In genomic region chr7:70494225-70494877, GRCh38 we compare ENCODE assay signal across 13 cellular contexts.
DNase-seq lines count a peak whose midpoint lies in the region; TF ChIP-seq lines count a peak whose summit lies in the region.
"Had no signal": no experiment of that assay in that cellular context is flagged by ENCODE, and none has a peak within 500 bp of the region (broad histone marks: within the 10 kb centered on the region; RNA-seq: fewer than 3 reads in every experiment).

No MANE protein-coding gene starts in this region.

- peak; percentile 9 for DNase-seq in NCI-H226
- peak; percentile 53 for DNase-seq in fibroblast of the aortic adventitia (ENCODE audit: low read depth)
- DNase-seq in mesothelial cell of epicardium (ENCODE audit: low spot score in 2 of 2, unreplicated experiment in 2 of 2) = no peak
- DNase-seq in NCI-H69 (lab: John Stamatoyannopoulos, UW) = no peak
- DNase-seq in OCI-M2 (lab: John Stamatoyannopoulos, UW; ENCODE audit: unreplicated experiment) = no peak
- no peak for DNase-seq in smooth muscle cell (lab: John Stamatoyannopoulos, UW; ENCODE audit: unreplicated experiment)
- DNase-seq in NCI-H2029 (lab: John Stamatoyannopoulos, UW) = no peak
- DNase-seq: C1 segment of cervical spinal cord; Calu3; CD4-positive, alpha-beta T cell; DMS 273 treated with DMSO at 0.1 percent for 48 hours had no signal

- no peaks in the 10 kb centered on the region for H3K79me2 ChIP-seq in smooth muscle cell (ENCODE audit: low read depth)

- H3K27ac ChIP-seq in smooth muscle cell (ENCODE audit: low read depth) = no peak overlapping the region

- H3K4me3 ChIP-seq in fibroblast of the aortic adventitia (ENCODE audit: low read depth, low read length) (no peak overlapping the region), smooth muscle cell (no peak overlapping the region)
- H3K4me3 ChIP-seq: HAP-1 had no signal

- no peaks in the 10 kb centered on the region for H3K36me3 ChIP-seq in smooth muscle cell (ENCODE audit: low read depth)
- H3K36me3 ChIP-seq: HAP-1 had no signal

- no peak for TF ChIP-seq CTCF in fibroblast of the aortic adventitia (IDR thresholded peaks at IDR 0.05; ENCODE audit: insufficient read depth, low read length)
- TF ChIP-seq CTCF in mesothelial cell of epicardium (IDR thresholded peaks at IDR 0.05; ENCODE audit: unreplicated experiment) = no peak
- no peak for TF ChIP-seq CTCF in smooth muscle cell (IDR thresholded peaks at IDR 0.05; ENCODE audit: borderline replicate concordance, insufficient read depth, poor library complexity, severe bottlenecking)

- H3K9ac ChIP-seq in smooth muscle cell (ENCODE audit: low read depth) = no peak overlapping the region

- no peak overlapping the region for H3K4me3 Mint-ChIP-seq in mesothelial cell of epicardium
- H3K4me3 Mint-ChIP-seq: B cell; CD4-positive, alpha-beta T cell had no signal

- no peaks in the 10 kb centered on the region for H3K9me3 Mint-ChIP-seq in mesothelial cell of epicardium
- H3K9me3 Mint-ChIP-seq: CD4-positive, alpha-beta T cell had no signal

- H4K20me1 ChIP-seq in smooth muscle cell (ENCODE audit: low read depth) = no peaks in the 10 kb centered on the region

- no peaks in the 10 kb centered on the region for H3K9me3 ChIP-seq in smooth muscle cell (replicated peaks; ENCODE audit: low read depth)
- H3K9me3 ChIP-seq: HAP-1 had no signal

- 51% methylated on average over 6 of the region's 6 CpGs for WGBS in smooth muscle cell (ENCODE audit: low lambda C conversion rate)

- H3K27me3 ChIP-seq in smooth muscle cell (ENCODE audit: low read depth) = no peaks in the 10 kb centered on the region

- no peaks in the 10 kb centered on the region for H3K27me3 Mint-ChIP-seq in mesothelial cell of epicardium (ENCODE audit: low read depth)
- H3K27me3 Mint-ChIP-seq: B cell; CD4-positive, alpha-beta T cell had no signal

- no peaks in the 10 kb centered on the region for H3K4me1 ChIP-seq in smooth muscle cell (ENCODE audit: low read depth)
- H3K4me1 ChIP-seq: HAP-1 had no signal

- no peak overlapping the region for H3K4me2 ChIP-seq in smooth muscle cell

- peak overlapping the region; percentile 47 for H3K27ac Mint-ChIP-seq in mesothelial cell of epicardium
- H3K27ac Mint-ChIP-seq: B cell; CD4-positive, alpha-beta T cell had no signal

- no peaks in the 10 kb centered on the region for H3K36me3 Mint-ChIP-seq in mesothelial cell of epicardium

- H3K4me1 Mint-ChIP-seq in mesothelial cell of epicardium = peaks cover 31% of the 10 kb centered on the region
- H3K4me1 Mint-ChIP-seq: B cell had no signal

- H3F3A ChIP-seq in smooth muscle cell (ENCODE audit: low read depth) = no peaks in the 10 kb centered on the region

- no peak overlapping the region for H2AFZ ChIP-seq in smooth muscle cell (ENCODE audit: low read depth)

Comparison
In these comparisons a context has a peak if more than half of its experiments do, and no peak if none do; other contexts are left out.
1. DNase-seq: peak in NCI-H226 (single experiment) and fibroblast of the aortic adventitia (single experiment); none in mesothelial cell of epicardium (0 of 2), NCI-H69 (single experiment), OCI-M2 (single experiment), smooth muscle cell (single experiment) and NCI-H2029 (single experiment).